Comparison of ENCODE assay signal across 10 cellular contexts in the genomic region with DNA sequence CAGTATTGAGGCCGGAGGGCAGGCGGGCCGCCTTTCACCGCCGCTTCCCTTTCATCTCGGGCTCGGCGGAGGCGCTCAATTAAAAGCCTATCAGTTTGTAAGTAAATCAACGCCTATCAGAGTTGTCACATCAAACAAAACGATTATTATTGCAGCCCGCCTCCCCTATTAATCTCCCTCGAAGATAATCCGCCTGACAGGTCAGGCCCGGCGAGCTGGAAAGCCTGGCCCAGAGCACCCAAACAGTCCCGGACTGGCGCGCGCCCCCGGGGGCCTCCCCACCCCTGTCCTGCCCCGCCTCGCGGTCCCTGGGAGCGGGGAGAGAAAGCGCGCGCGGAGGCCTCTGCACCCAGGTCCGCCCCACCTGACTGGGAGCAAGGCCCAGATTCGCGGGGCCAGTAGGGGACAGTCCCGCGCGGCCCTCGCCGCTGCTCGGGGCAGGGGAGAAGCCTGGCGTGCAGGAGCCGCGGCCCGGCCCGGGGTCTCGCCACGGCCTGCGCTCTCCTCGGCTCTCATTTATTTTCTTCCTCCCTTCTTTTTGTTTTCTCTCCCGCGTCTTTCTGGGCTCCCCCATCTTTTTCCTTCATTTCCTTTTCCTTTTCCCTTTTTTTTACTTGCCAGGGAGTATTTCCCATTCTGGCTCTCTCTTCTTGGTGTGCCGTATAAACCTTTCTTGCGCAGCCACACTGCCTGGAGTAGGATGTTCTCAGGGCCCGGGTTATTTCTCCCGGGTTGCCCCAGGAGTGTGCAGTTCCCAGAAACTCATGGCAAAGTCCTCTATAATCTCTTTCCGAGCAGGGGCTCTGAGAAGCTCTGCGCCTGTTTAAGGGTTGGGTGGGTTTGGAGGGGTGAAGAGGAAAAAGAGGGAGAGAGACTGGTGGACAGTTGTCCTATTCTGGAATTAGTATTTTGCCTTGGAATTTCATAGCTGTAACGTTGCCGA. TPM values are rescaled to one million over a fixed set of nuclear protein-coding genes. Genes with fewer than 3 reads are reported as not detected.
A peak's percentile ranks its signal among the peaks of the same experiment; 100 is the strongest.
DNase-seq lines count a peak whose midpoint lies in the region; ATAC-seq and TF ChIP-seq lines count a peak whose summit lies in the region.
"Had no signal": no experiment of that assay in that cellular context is flagged by ENCODE, and none has a peak within 500 bp of the region (broad histone marks: within the 10 kb centered on the region; RNA-seq: fewer than 3 reads in every experiment).

No MANE protein-coding gene starts in this region.

- H3K4me3 ChIP-seq in breast epithelium = peak overlapping the region; percentile 80 to 82 (median 81)
- H3K4me3 ChIP-seq in body of pancreas = peak overlapping the region in 1 of 2 donors; percentile 49
- peak overlapping the region; percentile 93 for H3K4me3 ChIP-seq in lower lobe of right lung

- TF ChIP-seq CTCF in breast epithelium (IDR thresholded peaks at IDR 0.05) (no peak), MCF 10A (IDR thresholded peaks at IDR 0.05; ENCODE audit: unreplicated experiment) (no peak), body of pancreas (IDR thresholded peaks at IDR 0.05) (peak in 1 of 7 experiments; percentile 11), lower lobe of right lung (IDR thresholded peaks at IDR 0.05) (no peak), type B pancreatic cell (conservative IDR thresholded peaks at IDR 0.05) (no peak), HFFc6 (IDR thresholded peaks at IDR 0.05) (no peak)

- intact Hi-C loops in breast epithelium (cut with DNase I; ENCODE audit: low total_unique reads) = no loop called here
- intact Hi-C loops in MCF 10A (cut with micrococcal nuclease) = loop anchor here (10.0 kb wide), 2 partner anchors 129 to 309 kb away; no protein-coding TSS in a partner anchor
- intact Hi-C loops in body of pancreas (cut with DNase I) = loop anchor here (10.0 kb wide), 1 partner anchor 629 kb away; no protein-coding TSS in a partner anchor
- intact Hi-C loops in lower lobe of right lung (cut with DNase I) = loop anchor here (5.0 to 10.0 kb wide), 2 partner anchors 622 to 899 kb away; no protein-coding TSS in a partner anchor

- H3K4me3 Mint-ChIP-seq in MCF 10A (ENCODE audit: unreplicated experiment) = no peak overlapping the region
- H3K4me3 Mint-ChIP-seq in type B pancreatic cell = peak overlapping the region; percentile 94
- no peak overlapping the region for H3K4me3 Mint-ChIP-seq in HFFc6

- ATAC-seq in body of pancreas (peak; percentile 2), lower lobe of right lung (peak; percentile 0 to 1), HG03175 (IDR thresholded peaks at IDR 0.05; ENCODE audit: unreplicated experiment) (no peak), HG03457 (IDR thresholded peaks at IDR 0.05; ENCODE audit: unreplicated experiment) (no peak)

- H3K36me3 Mint-ChIP-seq in MCF 10A (ENCODE audit: insufficient read depth, unreplicated experiment) (peaks cover 14% of the 10 kb centered on the region), type B pancreatic cell (peaks cover under 1% of the 10 kb centered on the region), HFFc6 (ENCODE audit: low read depth) (no peaks in the 10 kb centered on the region)

- no peak for TF ChIP-seq POLR2A in breast epithelium (IDR thresholded peaks at IDR 0.05)
- peak in 2 of 3 donors; percentile 18 to 33 for TF ChIP-seq POLR2A in body of pancreas (IDR thresholded peaks at IDR 0.05)

- H3K9me3 Mint-ChIP-seq in MCF 10A (ENCODE audit: unreplicated experiment) (no peaks in the 10 kb centered on the region), type B pancreatic cell (no peaks in the 10 kb centered on the region), HFFc6 (no peaks in the 10 kb centered on the region)

- H3K9me3 ChIP-seq in breast epithelium = no peaks in the 10 kb centered on the region
- no peaks in the 10 kb centered on the region for H3K9me3 ChIP-seq in body of pancreas
- no peaks in the 10 kb centered on the region for H3K9me3 ChIP-seq in lower lobe of right lung

- POLR2A ChIA-PET in MCF 10A (lab: Yijun Ruan, JAX) = no interaction called here

- H3K27ac Mint-ChIP-seq in MCF 10A (ENCODE audit: low read depth, unreplicated experiment) (no peak overlapping the region), type B pancreatic cell (peak overlapping the region; percentile 95), HFFc6 (no peak overlapping the region)

- H3K4me1 Mint-ChIP-seq in MCF 10A (ENCODE audit: insufficient read depth, unreplicated experiment) (peaks cover 6% of the 10 kb centered on the region), type B pancreatic cell (ENCODE audit: unreplicated experiment) (peaks cover 31% of the 10 kb centered on the region), HFFc6 (ENCODE audit: low read depth) (peaks cover 19% of the 10 kb centered on the region)

- H3K36me3 ChIP-seq in breast epithelium (no peaks in the 10 kb centered on the region), body of pancreas (replicated peaks in 1 of 2; ENCODE audit: insufficient read depth in 1 of 2, low read depth in 2 of 2) (no peaks in the 10 kb centered on the region), lower lobe of right lung (no peaks in the 10 kb centered on the region)

- 33 to 42% methylated on average over 43 to 57 of the region's 57 CpGs for WGBS in body of pancreas, 2 donors

- DNase-seq in breast epithelium (ENCODE audit: low spot score in 2 of 2) (peak in 1 of 2 donors; percentile 29), MCF 10A (ENCODE audit: unreplicated experiment) (no peak), body of pancreas (peak; percentile 73 to 86 (median 80)), lower lobe of right lung (peak; percentile 76), type B pancreatic cell (ENCODE audit: extremely low spot score, unreplicated experiment) (peak; percentile 84), HFFc6 (no peak)
- DNase-seq: cortex of kidney had no signal

- H3K4me1 ChIP-seq in breast epithelium (no peaks in the 10 kb centered on the region), body of pancreas (peaks cover 42% of the 10 kb centered on the region), lower lobe of right lung (peaks cover 16% of the 10 kb centered on the region)

- H3K27me3 Mint-ChIP-seq in MCF 10A (ENCODE audit: insufficient read depth, unreplicated experiment) (no peaks in the 10 kb centered on the region), type B pancreatic cell (peaks cover 13% of the 10 kb centered on the region), HFFc6 (ENCODE audit: insufficient read depth) (peaks cover 12% of the 10 kb centered on the region)

- H3K27me3 ChIP-seq in breast epithelium = peaks cover 0 to 7% of the 10 kb centered on the region in 2 donors
- H3K27me3 ChIP-seq in body of pancreas = no peaks in the 10 kb centered on the region
- peaks cover 10% of the 10 kb centered on the region for H3K27me3 ChIP-seq in lower lobe of right lung (ENCODE audit: low read depth)

- H3K27ac ChIP-seq in breast epithelium (peak overlapping the region; percentile 94), body of pancreas (peak overlapping the region; percentile 93 to 100 (median 98)), lower lobe of right lung (peak overlapping the region; percentile 97)
- H3K27ac ChIP-seq: BLaER1 treated with 17β-estradiol and CSF1 and Interleukin-3, amounts not matched to agents 10 nM and 100 nM had no signal

- CTCF ChIA-PET in MCF 10A (lab: Yijun Ruan, JAX) = interaction anchor here (0.7 kb wide), 1 partner anchor 631 kb away, joined by 3 read pairs; no protein-coding TSS in a partner anchor

- no TSS peak for BruUV-seq in MCF 10A (replicated peaks; lab: Mats Ljungman, UMichigan)

RNA-seq across cellular contexts. Expression of gene ZNF503, which starts 3.9 kb away (rescaled TPM):
- total RNA-seq in breast epithelium (10 to 100 TPM in 1 of 3 donors, 1 to 10 TPM in 2; 3.6 to 10.9 (median 7.6) TPM), MCF 10A (2022) (7.3 and 8.1 TPM in 2 replicates), body of pancreas (10 to 100 TPM; 20.8 to 38.6 TPM), lower lobe of right lung (28.3 TPM), type B pancreatic cell (ENCODE audit: low replicate concordance) (86.7 and 88.4 TPM in 2 replicates)
- 10 to 100 TPM in 1 of 6 experiments, 1 to 10 TPM in 5; 9.1 to 15.9 (median 9.7) TPM for total RNA-seq in HFFc6 (2021; fragmentation: NEBNext Ultra II Directional; extraction: Animal tissue kit (Norgen Biotek cat#: 25700))

RNA-seq across cellular contexts. Expression of gene LRMDA, which starts 26.0 kb away (rescaled TPM):
- total RNA-seq in breast epithelium (10 to 100 TPM in 2 of 3 donors, 1 to 10 TPM in 1; 8.3 to 17.1 (median 11.1) TPM), MCF 10A (2022) (not detected in 2 replicates), body of pancreas (10 to 100 TPM; 12.2 to 25.4 TPM), lower lobe of right lung (29.9 TPM), type B pancreatic cell (ENCODE audit: low replicate concordance) (0.62 and 2.0 TPM in 2 replicates)
- under 1 TPM in 1 of 6 experiments, not detected in 5; 0.32 TPM for total RNA-seq in HFFc6 (2021; fragmentation: NEBNext Ultra II Directional; extraction: Animal tissue kit (Norgen Biotek cat#: 25700))

Comparison
In these comparisons a context has a peak if more than half of its experiments do, and no peak if none do; other contexts are left out.
1. DNase-seq: peak in body of pancreas (4 of 4), lower lobe of right lung (single experiment) and type B pancreatic cell (single experiment); none in MCF 10A (single experiment) and HFFc6 (single experiment).
2. ATAC-seq: peak in body of pancreas (single experiment) and lower lobe of right lung (2 of 2); none in HG03175 (single experiment) and HG03457 (single experiment).
3. Peak in every context shown above with its lines, with median percentiles within 50 percentile points of each other: H3K27ac ChIP-seq.